ENCODE assay signal across 9 cellular contexts in the genomic region with DNA sequence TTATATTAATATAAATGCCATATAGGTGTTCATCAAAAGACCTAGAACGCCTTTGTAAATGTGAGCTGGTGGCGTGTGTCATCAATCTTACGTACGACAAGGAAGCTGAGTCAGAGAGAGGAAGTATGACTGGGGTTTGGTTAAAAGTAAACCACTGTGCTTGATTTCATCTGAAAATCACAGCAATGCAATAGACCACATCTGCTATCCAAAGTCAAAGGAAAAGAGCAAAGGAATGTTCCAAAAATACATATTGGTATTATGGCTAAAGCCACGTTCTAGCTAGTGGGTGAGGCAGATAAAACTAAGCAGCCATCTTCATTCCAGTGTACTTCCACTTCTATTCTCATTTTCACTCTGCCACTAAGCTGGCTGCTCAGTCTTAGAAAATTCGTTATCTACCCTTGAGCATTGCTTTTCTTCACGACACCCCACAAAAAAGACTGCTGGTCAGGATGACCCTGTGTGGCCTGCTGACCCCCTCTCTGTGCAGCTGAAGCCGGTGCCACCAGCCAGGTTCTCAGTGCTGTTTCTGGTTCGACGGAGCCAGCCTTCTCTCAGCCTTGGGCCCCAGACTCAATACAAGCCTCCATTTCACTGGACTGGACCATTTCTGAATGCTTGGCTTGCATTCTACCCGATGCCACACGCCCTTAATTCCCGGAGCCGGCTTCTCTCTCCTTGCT. TPM values are rescaled to one million over a fixed set of nuclear protein-coding genes. Genes with fewer than 3 reads are reported as not detected.
DNase-seq lines count a peak whose midpoint lies in the region; ATAC-seq and TF ChIP-seq lines count a peak whose summit lies in the region.
"Had no signal": no experiment of that assay in that cellular context is flagged by ENCODE, and none has a peak within 500 bp of the region (broad histone marks: within the 10 kb centered on the region; RNA-seq: fewer than 3 reads in every experiment).

No MANE protein-coding gene starts in this region.

- TF ChIP-seq CTCF in AG09309 (IDR thresholded peaks at IDR 0.05; ENCODE audit: control insufficient read depth, insufficient read depth, low read depth, low read length, missing control alignments): no peak
- no peak for TF ChIP-seq CTCF in HFFc6 (IDR thresholded peaks at IDR 0.05)

- H3K27me3 Mint-ChIP-seq in HFFc6 (ENCODE audit: insufficient read depth): no peaks in the 10 kb centered on the region
- peaks cover 59% of the 10 kb centered on the region for H3K27me3 Mint-ChIP-seq in activated T-cell treated with anti-CD3 and anti-CD28 coated beads, Interleukin-2, amount 50 U/mL, for 72 hours (ENCODE audit: low read depth)

- no peaks in the 10 kb centered on the region for H3K36me3 Mint-ChIP-seq in HFFc6 (ENCODE audit: low read depth)
- H3K36me3 Mint-ChIP-seq in activated T-cell treated with anti-CD3 and anti-CD28 coated beads, Interleukin-2, amount 50 U/mL, for 72 hours (ENCODE audit: insufficient read depth in 2 of 2): no peaks in the 10 kb centered on the region

- no peak overlapping the region for H3K4me3 ChIP-seq in AG09309 (ENCODE audit: control insufficient read depth, low read depth, low read length)

- peak overlapping the region; percentile 97 for H3K27ac Mint-ChIP-seq in HFFc6
- H3K27ac Mint-ChIP-seq in activated T-cell treated with anti-CD3 and anti-CD28 coated beads, Interleukin-2, amount 50 U/mL, for 72 hours: no peak overlapping the region

- peak; percentile 77 to 78 for ATAC-seq in activated T-cell treated with anti-CD3 and anti-CD28 coated beads, Interleukin-2, amount 50 U/mL, for 72 hours (replicated peaks in 1 of 2)
- ATAC-seq in GM18498 (IDR thresholded peaks at IDR 0.05; ENCODE audit: unreplicated experiment): no peak
- ATAC-seq in HG03139 (IDR thresholded peaks at IDR 0.05; ENCODE audit: unreplicated experiment): no peak

- H3K4me3 Mint-ChIP-seq in HFFc6: peak overlapping the region; percentile 72
- H3K4me3 Mint-ChIP-seq in activated T-cell treated with anti-CD3 and anti-CD28 coated beads, Interleukin-2, amount 50 U/mL, for 72 hours: peak overlapping the region in 1 of 2 donors; percentile 68

- peak; percentile 72 for DNase-seq in AG09309 (ENCODE audit: low read depth)
- peak; percentile 84 for DNase-seq in HFFc6
- DNase-seq in activated T-cell treated with anti-CD3 and anti-CD28 coated beads, Interleukin-2, amount 50 U/mL, for 72 hours: peak; percentile 39 to 42
- DNase-seq in iris pigment epithelial cell (ENCODE audit: low read depth): peak; percentile 92
- DNase-seq in NCI-H1105 (lab: John Stamatoyannopoulos, UW): no peak
- DNase-seq in NCI-H2107 treated with DMSO at 0.1 percent for 48 hours (lab: John Stamatoyannopoulos, UW; ENCODE audit: unreplicated experiment): no peak
- DNase-seq: amygdala had no signal

- peaks cover 42% of the 10 kb centered on the region for H3K4me1 Mint-ChIP-seq in HFFc6 (ENCODE audit: low read depth)
- H3K4me1 Mint-ChIP-seq in activated T-cell treated with anti-CD3 and anti-CD28 coated beads, Interleukin-2, amount 50 U/mL, for 72 hours (ENCODE audit: low read depth): peaks cover 24% of the 10 kb centered on the region

- H3K9me3 Mint-ChIP-seq in HFFc6: no peaks in the 10 kb centered on the region
- peaks cover 0 to 2% of the 10 kb centered on the region in 2 donors for H3K9me3 Mint-ChIP-seq in activated T-cell treated with anti-CD3 and anti-CD28 coated beads, Interleukin-2, amount 50 U/mL, for 72 hours

RNA-seq across cellular contexts. Expression of gene SHC3, which starts 23.8 kb away (rescaled TPM):
- total RNA-seq in HFFc6 (2021; fragmentation: NEBNext Ultra II Directional; extraction: Animal tissue kit (Norgen Biotek cat#: 25700)): 1 to 10 TPM in 2 of 6 experiments, under 1 TPM in 4; 0.28 to 1.9 (median 0.42) TPM
- total RNA-seq in activated T-cell treated with anti-CD3 and anti-CD28 coated beads, Interleukin-2, amount 50 U/mL, for 72 hours: not detected

Comparison
In these comparisons a context has a peak if more than half of its experiments do, and no peak if none do; other contexts are left out.
1. DNase-seq: peak in AG09309 (single experiment), HFFc6 (single experiment), activated T-cell treated with anti-CD3 and anti-CD28 coated beads, Interleukin-2, amount 50 U/mL, for 72 hours (2 of 2) and iris pigment epithelial cell (single experiment); none in NCI-H1105 (single experiment) and NCI-H2107 treated with DMSO at 0.1 percent for 48 hours (single experiment).
2. ATAC-seq: peak in activated T-cell treated with anti-CD3 and anti-CD28 coated beads, Interleukin-2, amount 50 U/mL, for 72 hours (2 of 2); none in GM18498 (single experiment) and HG03139 (single experiment).